10 cellular contexts compared by ENCODE assay signal in genomic region chr13:41588899-41589298, GRCh38.
A peak's percentile ranks its signal among the peaks of the same experiment; 100 is the strongest.
DNase-seq lines count a peak whose midpoint lies in the region; ATAC-seq, FAIRE-seq and TF ChIP-seq lines count a peak whose summit lies in the region.
"Had no signal": no experiment of that assay in that cellular context is flagged by ENCODE, and none has a peak within 500 bp of the region (broad histone marks: within the 10 kb centered on the region; RNA-seq: fewer than 3 reads in every experiment).

No MANE protein-coding gene starts in this region.

- no peak overlapping the region for H3K27ac Mint-ChIP-seq in mesothelial cell of epicardium

- peak overlapping the region; percentile 7 for H3K9ac ChIP-seq in skeletal muscle satellite cell (ENCODE audit: low read depth, low read length)
- H3K9ac ChIP-seq: KMS-11 had no signal

- TF ChIP-seq CTCF in PC-9 (conservative IDR thresholded peaks at IDR 0.05) (no peak), cardiac fibroblast (IDR thresholded peaks at IDR 0.05; ENCODE audit: low read depth, low read length) (no peak), mesothelial cell of epicardium (IDR thresholded peaks at IDR 0.05; ENCODE audit: unreplicated experiment) (no peak)

- POLR2A ChIA-PET in PC-9 (lab: Charles Lee; ENCODE audit: unreplicated experiment): interaction anchor here (0.6 kb wide), 1 partner anchor 22 kb away, joined by 6 read pairs; no protein-coding TSS in a partner anchor

- no peaks in the 10 kb centered on the region for H3K27me3 Mint-ChIP-seq in mesothelial cell of epicardium (ENCODE audit: low read depth)

- H3F3A ChIP-seq in PC-9 (ENCODE audit: insufficient read depth, low read depth): no peaks in the 10 kb centered on the region; the same call in 1 of the 2 replicates

- CTCF ChIA-PET in PC-9 (lab: Charles Lee): interaction anchor here (0.9 to 1.0 kb wide), 2 partner anchors 25 to 64 kb away, joined by 3 read pairs; no protein-coding TSS in a partner anchor

- no peaks in the 10 kb centered on the region for H3K9me2 ChIP-seq in PC-9 (ENCODE audit: insufficient read depth)

- H3K4me3 Mint-ChIP-seq in mesothelial cell of epicardium: no peak overlapping the region

- no peaks in the 10 kb centered on the region for H4K20me1 ChIP-seq in PC-9 (ENCODE audit: insufficient read depth)

- H3K36me3 Mint-ChIP-seq in mesothelial cell of epicardium: peaks cover 24% of the 10 kb centered on the region

- DNase-seq in GM18507 (ENCODE audit: extremely low spot score, insufficient read length, low read depth) (no peak), PC-9 (peak; percentile 46 to 85), cardiac fibroblast (ENCODE audit: low read depth in 2 of 2) (peak; percentile 74 to 97), SHP77 (lab: John Stamatoyannopoulos, UW) (no peak), mesothelial cell of epicardium (ENCODE audit: low spot score in 2 of 2, unreplicated experiment in 2 of 2) (no peak), posterior cingulate gyrus (no peak)
- DNase-seq: left ventricle myocardium inferior had no signal

- BruUV-seq in PC-9 (replicated peaks; lab: Mats Ljungman, UMichigan): no TSS peak

- H2AFZ ChIP-seq in PC-9: no peak overlapping the region; the same call in 1 of the 2 replicates

- H3K4me1 ChIP-seq in PC-9 (replicated peaks; ENCODE audit: insufficient read depth): peaks cover 33% of the 10 kb centered on the region
- H3K4me1 ChIP-seq in skeletal muscle satellite cell (ENCODE audit: control insufficient read depth, insufficient read depth, low read length): peaks cover 26% of the 10 kb centered on the region

- no peaks in the 10 kb centered on the region for H3K79me2 ChIP-seq in PC-9 (ENCODE audit: low read depth)

- H3K4me3 ChIP-seq in PC-9 (no peak overlapping the region), cardiac fibroblast (replicated peaks in 1 of 2; ENCODE audit: low read depth in 2 of 2, low read length in 2 of 2) (no peak overlapping the region), skeletal muscle satellite cell (ENCODE audit: low read length) (no peak overlapping the region)
- H3K4me3 ChIP-seq: left ventricle myocardium inferior had no signal

- peak overlapping the region; percentile 89 for H3K27ac ChIP-seq in PC-9
- H3K27ac ChIP-seq: KMS-11, left ventricle myocardium inferior had no signal

- no peaks in the 10 kb centered on the region for H3K27me3 ChIP-seq in PC-9 (ENCODE audit: insufficient read depth, low read depth)
- no peaks in the 10 kb centered on the region for H3K27me3 ChIP-seq in skeletal muscle satellite cell (ENCODE audit: control insufficient read depth, insufficient read depth, low read length)

- H3K36me3 ChIP-seq in PC-9 (ENCODE audit: low read depth): no peaks in the 10 kb centered on the region
- H3K36me3 ChIP-seq in skeletal muscle satellite cell (ENCODE audit: insufficient read depth, low read length): no peaks in the 10 kb centered on the region

- H3K4me2 ChIP-seq in PC-9 (peak overlapping the region; percentile 12; the same call in 1 of the 2 replicates), skeletal muscle satellite cell (ENCODE audit: low read length) (peak overlapping the region; percentile 20)
- H3K4me2 ChIP-seq: KMS-11 had no signal

- no peaks in the 10 kb centered on the region for H3K9me3 Mint-ChIP-seq in mesothelial cell of epicardium

- intact Hi-C loops in PC-9 (cut with micrococcal nuclease; ENCODE audit: unreplicated experiment) (loop anchor here (2.0 kb wide), 2 partner anchors 16 to 60 kb away; no protein-coding TSS in a partner anchor), posterior cingulate gyrus (cut with DNase I) (no loop called here)

- no peaks in the 10 kb centered on the region for H3K9me3 ChIP-seq in PC-9 (ENCODE audit: insufficient read depth, low read depth)
- H3K9me3 ChIP-seq in skeletal muscle satellite cell (replicated peaks; ENCODE audit: low read length): no peaks in the 10 kb centered on the region
- H3K9me3 ChIP-seq: left ventricle myocardium inferior had no signal

- peak; percentile 21 for FAIRE-seq in GM18507 (lab: Jason Lieb, UNC)

- no peak for ATAC-seq in GM18907 (IDR thresholded peaks at IDR 0.05; ENCODE audit: unreplicated experiment)

- peaks cover 7% of the 10 kb centered on the region for H3K4me1 Mint-ChIP-seq in mesothelial cell of epicardium

Comparison
In these comparisons a context has a peak if more than half of its experiments do, and no peak if none do; other contexts are left out.
1. DNase-seq: peak in PC-9 (2 of 2) and cardiac fibroblast (2 of 2); none in GM18507 (single experiment), SHP77 (0 of 2), mesothelial cell of epicardium (0 of 2) and posterior cingulate gyrus (0 of 10).